In the genomic region with DNA sequence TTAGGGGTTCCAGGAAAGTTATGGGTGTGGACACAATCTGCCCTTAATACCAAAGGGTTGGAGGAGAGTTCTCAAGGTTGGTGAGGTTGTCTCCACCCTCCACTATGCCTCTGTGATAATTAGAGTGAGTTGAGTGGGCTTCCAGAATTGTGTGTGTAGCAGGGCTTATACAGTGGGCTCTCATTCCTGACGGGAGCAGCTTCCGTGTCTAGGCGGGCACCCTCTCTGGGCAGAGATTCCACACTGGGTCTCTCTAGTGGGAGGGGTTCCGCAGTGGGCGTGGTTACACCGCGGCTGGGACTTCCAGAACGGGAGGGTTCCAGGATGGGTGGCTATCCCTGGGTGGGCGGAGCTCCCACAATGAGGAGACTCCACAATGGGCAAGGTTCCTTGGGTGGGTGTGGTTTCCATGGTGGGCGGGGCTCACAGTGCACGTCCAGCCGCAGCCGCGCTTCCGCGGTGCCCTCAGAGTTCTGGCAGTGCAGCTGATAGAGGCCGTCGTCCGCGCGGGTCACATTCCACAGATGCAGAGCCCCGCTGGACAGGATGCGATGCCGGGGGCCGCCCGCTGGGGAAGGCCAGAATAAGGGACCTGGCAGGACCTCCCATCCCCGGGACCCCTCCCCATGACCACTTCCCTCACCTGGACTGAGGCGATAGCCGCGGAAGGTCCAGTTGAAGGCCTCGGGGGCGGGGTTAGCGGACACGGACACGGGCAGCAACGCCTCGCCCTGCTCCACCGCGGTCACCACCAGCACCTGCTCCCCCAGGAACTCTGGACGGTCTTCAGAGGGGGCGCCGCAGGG, we compare ENCODE assay signal across 11 cellular contexts. TPM values are rescaled to one million over a fixed set of nuclear protein-coding genes. Genes with fewer than 3 reads are reported as not detected.
A peak's percentile ranks its signal among the peaks of the same experiment; 100 is the strongest.
DNase-seq lines count a peak whose midpoint lies in the region; ATAC-seq and TF ChIP-seq lines count a peak whose summit lies in the region.
"Had no signal": no experiment of that assay in that cellular context is flagged by ENCODE, and none has a peak within 500 bp of the region (broad histone marks: within the 10 kb centered on the region; RNA-seq: fewer than 3 reads in every experiment).

No MANE protein-coding gene starts in this region.

- H3K4me3 ChIP-seq in iPS-18a (ENCODE audit: low read length): peak overlapping the region; percentile 2
- H3K4me3 ChIP-seq in upper lobe of right lung: no peak overlapping the region
- H3K4me3 ChIP-seq: BLaER1 had no signal

- H3K9me3 ChIP-seq in iPS-18a (ENCODE audit: control insufficient read depth, low read depth, low read length): no peaks in the 10 kb centered on the region
- H3K9me3 ChIP-seq in upper lobe of right lung: no peaks in the 10 kb centered on the region

- ATAC-seq in left cardiac atrium: no peak
- ATAC-seq in left ventricle myocardium superior: no peak
- ATAC-seq in upper lobe of right lung: peak; percentile 47
- ATAC-seq in GM21619 (IDR thresholded peaks at IDR 0.05; ENCODE audit: unreplicated experiment): no peak

- no peak overlapping the region for H3K27ac ChIP-seq in iPS-18a (ENCODE audit: low read length)
- no peak overlapping the region for H3K27ac ChIP-seq in upper lobe of right lung
- H3K27ac ChIP-seq: BLaER1 had no signal

- H3K36me3 ChIP-seq in iPS-18a (ENCODE audit: control insufficient read depth, low read depth, low read length): no peaks in the 10 kb centered on the region
- H3K36me3 ChIP-seq in upper lobe of right lung: no peaks in the 10 kb centered on the region
- H3K36me3 ChIP-seq: BLaER1 had no signal

- H3K9ac ChIP-seq in iPS-18a (ENCODE audit: low read length): no peak overlapping the region
- H3K9ac ChIP-seq: BLaER1 had no signal

- H3K4me1 ChIP-seq in iPS-18a (ENCODE audit: control insufficient read depth, low read depth, low read length) (peaks cover 5% of the 10 kb centered on the region), upper lobe of right lung (peaks cover 12% of the 10 kb centered on the region)
- H3K4me1 ChIP-seq: BLaER1 had no signal

- TF ChIP-seq CTCF in upper lobe of right lung (IDR thresholded peaks at IDR 0.05): no peak

- intact Hi-C loops in left cardiac atrium (cut with DNase I): no loop called here
- intact Hi-C loops in left ventricle myocardium superior (cut with micrococcal nuclease): no loop called here
- intact Hi-C loops in upper lobe of right lung (cut with DNase I): no loop called here

- peaks cover 64% of the 10 kb centered on the region for H3K27me3 ChIP-seq in iPS-18a (ENCODE audit: control insufficient read depth, insufficient read depth, low read length)
- peaks cover 49% of the 10 kb centered on the region for H3K27me3 ChIP-seq in upper lobe of right lung

- DNase-seq in left cardiac atrium (peak; percentile 41), left ventricle myocardium superior (no peak), NCI-H82 treated with DMSO at 0.1 percent for 48 hours (lab: John Stamatoyannopoulos, UW; ENCODE audit: unreplicated experiment) (peak; percentile 10), upper lobe of right lung (no peak), putamen (ENCODE audit: low spot score) (no peak), NCI-H748 treated with DMSO at 0.1 percent for 48 hours (lab: John Stamatoyannopoulos, UW) (no peak)
- DNase-seq: activated T-cell treated with anti-CD3 and anti-CD28 coated beads, Interleukin-2, amount 50 U/mL, for 4 hours; naive B cell had no signal

RNA-seq across cellular contexts. Expression of a gene that starts 8.4 kb away (rescaled TPM):
- total RNA-seq in left cardiac atrium (not detected), left ventricle myocardium superior (not detected), upper lobe of right lung (not detected)

RNA-seq across cellular contexts. Expression of a gene that starts 12.8 kb away (rescaled TPM):
- total RNA-seq in left cardiac atrium (under 1 TPM in 1 of 2 donors, not detected in 1; 0.06 TPM), left ventricle myocardium superior (0.12 TPM), upper lobe of right lung (not detected)

RNA-seq across cellular contexts. Expression of a gene that starts 24.5 kb away (rescaled TPM):
- total RNA-seq in left cardiac atrium (10 to 100 TPM; 11.3 to 17.0 TPM), left ventricle myocardium superior (25.7 TPM), upper lobe of right lung (7.0 TPM)

RNA-seq across cellular contexts. Expression of a gene that starts 31.2 kb away (rescaled TPM):
- total RNA-seq in left cardiac atrium (not detected), left ventricle myocardium superior (not detected), upper lobe of right lung (not detected)
- total RNA-seq: activated T-cell treated with anti-CD3 and anti-CD28 coated beads, Interleukin-2, amount 50 U/mL, for 4 hours had no signal

RNA-seq across cellular contexts. Expression of a gene that starts 56.5 kb away (rescaled TPM):
- 1 to 10 TPM; 3.9 to 5.4 TPM for total RNA-seq in left cardiac atrium
- total RNA-seq in left ventricle myocardium superior: 3.8 TPM
- 19.5 TPM for total RNA-seq in upper lobe of right lung

Comparison
In these comparisons a context has a peak if more than half of its experiments do, and no peak if none do; other contexts are left out.
1. DNase-seq: peak in left cardiac atrium (single experiment) and NCI-H82 treated with DMSO at 0.1 percent for 48 hours (single experiment); none in left ventricle myocardium superior (single experiment), upper lobe of right lung (single experiment), putamen (single experiment) and NCI-H748 treated with DMSO at 0.1 percent for 48 hours (single experiment).